In genomic region chr3:154194869-154195268, GRCh38 we compare ENCODE assay signal across 27 cellular contexts.
"Had no signal": no experiment of that assay in that cellular context is flagged by ENCODE, and none has a peak within 500 bp of the region (broad histone marks: within the 10 kb centered on the region; RNA-seq: fewer than 3 reads in every experiment).

No MANE protein-coding gene starts in this region.

- H3K4me3 ChIP-seq: dorsolateral prefrontal cortex, mucosa of descending colon, prostate gland, right atrium auricular region, stomach, thoracic aorta, tibial nerve, vagina had no signal

- H3K36me3 ChIP-seq: prostate gland had no signal

- H3K27me3 ChIP-seq: dorsolateral prefrontal cortex, right atrium auricular region, stomach, tibial nerve, vagina had no signal

- H3K27ac Mint-ChIP-seq: mesothelial cell of epicardium; naive thymus-derived CD4-positive, alpha-beta T cell; nephron progenitor cell; stimulated activated effector memory CD8-positive, alpha-beta T cell treated with anti-CD3 and anti-CD28 coated beads, Interleukin-12 subunit alpha, Interleukin-12 subunit beta, amount 100 ng/mL, for 72 hours had no signal

- H3K4me1 ChIP-seq: prostate gland, right atrium auricular region, stomach, tibial nerve, vagina had no signal

- ATAC-seq: esophagus mucosa; left lobe of liver; mucosa of descending colon; naive thymus-derived CD4-positive, alpha-beta T cell; sciatic nerve; stimulated activated effector memory CD8-positive, alpha-beta T cell treated with anti-CD3 and anti-CD28 coated beads, Interleukin-12 subunit alpha, Interleukin-12 subunit beta, amount 100 ng/mL, for 72 hours had no signal

- FAIRE-seq: colon, keratinocyte had no signal

- H3K4me3 Mint-ChIP-seq: mesothelial cell of epicardium; naive thymus-derived CD4-positive, alpha-beta T cell; nephron progenitor cell; stimulated activated effector memory CD8-positive, alpha-beta T cell treated with anti-CD3 and anti-CD28 coated beads, Interleukin-12 subunit alpha, Interleukin-12 subunit beta, amount 100 ng/mL, for 72 hours had no signal

- H3K36me3 Mint-ChIP-seq: stimulated activated effector memory CD8-positive, alpha-beta T cell treated with anti-CD3 and anti-CD28 coated beads, Interleukin-12 subunit alpha, Interleukin-12 subunit beta, amount 100 ng/mL, for 72 hours had no signal

- H3K9me3 ChIP-seq: mucosa of descending colon, prostate gland, stomach, thoracic aorta, vagina had no signal

- H3K27ac ChIP-seq: dorsolateral prefrontal cortex, epithelial cell of prostate, prostate gland, right atrium auricular region, stomach, thoracic aorta, tibial nerve, vagina had no signal

- H3K4me1 Mint-ChIP-seq: nephron progenitor cell; stimulated activated effector memory CD8-positive, alpha-beta T cell treated with anti-CD3 and anti-CD28 coated beads, Interleukin-12 subunit alpha, Interleukin-12 subunit beta, amount 100 ng/mL, for 72 hours had no signal

- DNase-seq: dorsolateral prefrontal cortex; effector CD4-positive, alpha-beta T cell; foreskin melanocyte; hypothalamus; mesenchymal stem cell; mucosa of descending colon; naive thymus-derived CD4-positive, alpha-beta T cell; nephron progenitor cell; nucleus accumbens; stimulated activated CD4-positive, alpha-beta T cell treated with anti-CD3 and anti-CD28 coated beads, Interleukin-2, amount 100 ng/mL, for 24 hours; stimulated activated CD4-positive, alpha-beta T cell treated with anti-CD3 and anti-CD28 coated beads, Interleukin-4, amount 100 ng/mL, for 24 hours; stimulated activated naive CD4-positive, alpha-beta T cell treated with Interleukin-2 at 50 U/mL for 16 hours; stomach; substantia nigra had no signal
